ENCODE assay signal across 10 cellular contexts in the genomic region with DNA sequence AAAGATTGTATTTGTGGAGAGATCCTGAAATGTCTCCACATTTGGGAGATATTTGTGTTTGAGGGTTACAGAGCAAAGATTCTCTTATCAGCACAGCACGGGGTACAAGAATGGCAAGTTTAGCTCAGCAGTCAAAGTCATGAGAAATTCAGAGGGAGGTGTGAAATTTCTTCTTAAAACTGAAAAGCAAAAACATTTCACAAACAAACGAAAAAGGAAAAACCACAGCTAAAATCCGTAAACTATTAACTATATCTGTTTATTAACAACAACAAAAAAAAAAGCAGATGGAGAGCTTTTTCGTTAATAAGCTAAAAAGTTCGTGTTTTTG. TPM values are rescaled to one million over a fixed set of nuclear protein-coding genes. Genes with fewer than 3 reads are reported as not detected.
DNase-seq lines count a peak whose midpoint lies in the region; ATAC-seq and TF ChIP-seq lines count a peak whose summit lies in the region.
"Had no signal": no experiment of that assay in that cellular context is flagged by ENCODE, and none has a peak within 500 bp of the region (broad histone marks: within the 10 kb centered on the region; RNA-seq: fewer than 3 reads in every experiment).

No MANE protein-coding gene starts in this region.

- no TSS peak for BruUV-seq in MCF 10A (replicated peaks; lab: Mats Ljungman, UMichigan)

- H3K4me3 Mint-ChIP-seq in CD4-positive, alpha-beta T cell: peak overlapping the region; percentile 52
- H3K4me3 Mint-ChIP-seq in central memory CD8-positive, alpha-beta T cell: peak overlapping the region; percentile 59
- no peak overlapping the region for H3K4me3 Mint-ChIP-seq in MCF 10A (ENCODE audit: unreplicated experiment)

- H3K27ac Mint-ChIP-seq in CD4-positive, alpha-beta T cell: peak overlapping the region; percentile 97
- peak overlapping the region; percentile 97 for H3K27ac Mint-ChIP-seq in central memory CD8-positive, alpha-beta T cell (ENCODE audit: low read depth)
- no peak overlapping the region for H3K27ac Mint-ChIP-seq in MCF 10A (ENCODE audit: low read depth, unreplicated experiment)

- intact Hi-C loops in CD4-positive, alpha-beta T cell (cut with DNase I, micrococcal nuclease): loop anchor here in 1 of 2 experiments (2.0 to 5.0 kb wide), 2 partner anchors 108 to 121 kb away; no protein-coding TSS in a partner anchor
- intact Hi-C loops in Right ventricle myocardium superior (cut with DNase I): loop anchor here (10.0 kb wide), 2 partner anchors 74 to 154 kb away; no protein-coding TSS in a partner anchor
- intact Hi-C loops in MCF 10A (cut with micrococcal nuclease): no loop called here
- intact Hi-C loops in body of pancreas (cut with DNase I): loop anchor here (5.0 to 10.0 kb wide), 2 partner anchors 336 to 594 kb away; no protein-coding TSS in a partner anchor

- no peak overlapping the region for H3K4me3 ChIP-seq in body of pancreas

- CTCF ChIA-PET in CD4-positive, alpha-beta T cell (lab: Charles Lee): interaction anchor here (0.6 to 6.8 kb wide), 7 partner anchors 110 to 471 kb away, joined by 3 to 59 read pairs (median 6); no protein-coding TSS in a partner anchor
- CTCF ChIA-PET in MCF 10A (lab: Yijun Ruan, JAX): interaction anchor here (0.6 to 7.3 kb wide), 15 partner anchors 19 to 589 kb away, joined by 3 to 160 read pairs (median 4); no protein-coding TSS in a partner anchor

- no peaks in the 10 kb centered on the region for H3K36me3 ChIP-seq in body of pancreas (replicated peaks in 1 of 2; ENCODE audit: insufficient read depth in 1 of 2, low read depth in 2 of 2)

- no peak for TF ChIP-seq POLR2A in body of pancreas (IDR thresholded peaks at IDR 0.05)

- POLR2A ChIA-PET in CD4-positive, alpha-beta T cell (lab: Charles Lee): interaction anchor here (0.6 to 5.9 kb wide), 17 partner anchors 17 to 589 kb away, joined by 3 to 92 read pairs (median 6); no protein-coding TSS in a partner anchor
- POLR2A ChIA-PET in MCF 10A (lab: Yijun Ruan, JAX): interaction anchor here (0.7 kb wide), 1 partner anchor 15 kb away, joined by 3 read pairs; no protein-coding TSS in a partner anchor

- DNase-seq in CD4-positive, alpha-beta T cell: no peak
- DNase-seq in central memory CD8-positive, alpha-beta T cell (ENCODE audit: low spot score in 2 of 2): no peak
- DNase-seq in Right ventricle myocardium superior (no peak), MCF 10A (ENCODE audit: unreplicated experiment) (no peak), body of pancreas (no peak)
- DNase-seq: activated effector memory CD4-positive, alpha-beta T cell treated with Interleukin-2 at 50 U/mL for 16 hours; NCI-H524 had no signal

- H3K36me3 Mint-ChIP-seq in CD4-positive, alpha-beta T cell (ENCODE audit: low read depth): no peaks in the 10 kb centered on the region
- H3K36me3 Mint-ChIP-seq in central memory CD8-positive, alpha-beta T cell (ENCODE audit: insufficient read depth): peaks cover 16% of the 10 kb centered on the region
- H3K36me3 Mint-ChIP-seq in MCF 10A (ENCODE audit: insufficient read depth, unreplicated experiment): no peaks in the 10 kb centered on the region

- H3K4me1 Mint-ChIP-seq in CD4-positive, alpha-beta T cell (ENCODE audit: low read depth): peaks cover 91% of the 10 kb centered on the region
- peaks cover 83% of the 10 kb centered on the region for H3K4me1 Mint-ChIP-seq in central memory CD8-positive, alpha-beta T cell
- no peaks in the 10 kb centered on the region for H3K4me1 Mint-ChIP-seq in MCF 10A (ENCODE audit: insufficient read depth, unreplicated experiment)

- H3K27me3 Mint-ChIP-seq in CD4-positive, alpha-beta T cell: no peaks in the 10 kb centered on the region
- H3K27me3 Mint-ChIP-seq in central memory CD8-positive, alpha-beta T cell: no peaks in the 10 kb centered on the region
- no peaks in the 10 kb centered on the region for H3K27me3 Mint-ChIP-seq in MCF 10A (ENCODE audit: insufficient read depth, unreplicated experiment)

- ATAC-seq in CD4-positive, alpha-beta T cell (ENCODE audit: poor library complexity): no peak
- ATAC-seq in GM19324 (IDR thresholded peaks at IDR 0.05; ENCODE audit: low FRiP score, unreplicated experiment): peak; percentile 34
- peak; percentile 32 for ATAC-seq in HG03175 (IDR thresholded peaks at IDR 0.05; ENCODE audit: unreplicated experiment)
- peak; percentile 35 for ATAC-seq in central memory CD8-positive, alpha-beta T cell (replicated peaks; ENCODE audit: extremely low read depth, poor library complexity, severe bottlenecking)
- no peak for ATAC-seq in Right ventricle myocardium superior (ENCODE audit: poor library complexity)
- no peak for ATAC-seq in body of pancreas
- no peak for ATAC-seq in HG03457 (IDR thresholded peaks at IDR 0.05; ENCODE audit: unreplicated experiment)

- H3K9me3 ChIP-seq in CD4-positive, alpha-beta T cell (ENCODE audit: control insufficient read depth, low read length): no peaks in the 10 kb centered on the region
- H3K9me3 ChIP-seq in body of pancreas: no peaks in the 10 kb centered on the region

- H3K4me1 ChIP-seq in body of pancreas: peaks cover 21% of the 10 kb centered on the region

- no peaks in the 10 kb centered on the region for H3K9me3 Mint-ChIP-seq in CD4-positive, alpha-beta T cell
- H3K9me3 Mint-ChIP-seq in central memory CD8-positive, alpha-beta T cell: no peaks in the 10 kb centered on the region
- H3K9me3 Mint-ChIP-seq in MCF 10A (ENCODE audit: unreplicated experiment): no peaks in the 10 kb centered on the region

- TF ChIP-seq CTCF in CD4-positive, alpha-beta T cell (IDR thresholded peaks at IDR 0.05): no peak
- TF ChIP-seq CTCF in MCF 10A (IDR thresholded peaks at IDR 0.05; ENCODE audit: unreplicated experiment) (no peak), body of pancreas (IDR thresholded peaks at IDR 0.05) (no peak)

- peak overlapping the region; percentile 70 for H3K27ac ChIP-seq in CD4-positive, alpha-beta T cell (ENCODE audit: low read depth, low read length)
- H3K27ac ChIP-seq in body of pancreas: no peak overlapping the region

- H3K27me3 ChIP-seq in CD4-positive, alpha-beta T cell (ENCODE audit: control insufficient read depth, insufficient read depth, low read length): no peaks in the 10 kb centered on the region
- H3K27me3 ChIP-seq in body of pancreas: no peaks in the 10 kb centered on the region

- WGBS in body of pancreas, 2 donors: 68 to 80% methylated on average over 5 of the region's 5 CpGs

RNA-seq across cellular contexts. Expression of a gene that starts 41.0 kb away (rescaled TPM):
- total RNA-seq in CD4-positive, alpha-beta T cell: 100 to 1,000 TPM; 579 to 590 TPM
- 45.6 TPM for total RNA-seq in Right ventricle myocardium superior
- total RNA-seq in MCF 10A (2022): 63.2 and 82.0 TPM in 2 replicates
- total RNA-seq in body of pancreas: 10 to 100 TPM; 20.0 to 22.7 TPM

Comparison
In these comparisons a context has a peak if more than half of its experiments do, and no peak if none do; other contexts are left out.
1. ATAC-seq: peak in GM19324 (single experiment), HG03175 (single experiment) and central memory CD8-positive, alpha-beta T cell (single experiment); none in CD4-positive, alpha-beta T cell (single experiment), Right ventricle myocardium superior (single experiment), body of pancreas (single experiment) and HG03457 (single experiment).